Comparison of ENCODE assay signal across 3 cellular contexts in the genomic region with DNA sequence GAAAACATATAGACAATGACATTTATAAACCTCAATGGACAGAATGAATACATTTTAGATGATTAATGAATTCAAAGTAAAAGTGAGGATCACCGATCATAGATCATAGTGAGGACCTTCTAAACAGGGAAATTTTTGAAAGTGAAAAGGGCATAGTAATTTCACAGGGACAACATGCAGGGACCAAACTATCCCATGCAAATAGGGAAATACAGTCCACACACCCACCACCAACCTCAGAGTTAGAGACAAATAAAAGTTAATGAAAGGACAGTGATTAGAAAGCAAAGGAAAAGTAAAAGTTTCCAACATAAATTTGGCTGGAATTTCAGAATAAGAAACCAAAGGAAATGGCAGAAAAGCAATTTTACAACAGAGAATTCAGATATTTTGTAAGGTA.
"Had no signal": no experiment of that assay in that cellular context is flagged by ENCODE, and none has a peak within 500 bp of the region (broad histone marks: within the 10 kb centered on the region; RNA-seq: fewer than 3 reads in every experiment).

No MANE protein-coding gene starts in this region.

- DNase-seq: GDM1, GF-D8 had no signal

- H3K4me3 ChIP-seq: GM12878 had no signal
